ENCODE assay signal across 20 cellular contexts in the genomic region with DNA sequence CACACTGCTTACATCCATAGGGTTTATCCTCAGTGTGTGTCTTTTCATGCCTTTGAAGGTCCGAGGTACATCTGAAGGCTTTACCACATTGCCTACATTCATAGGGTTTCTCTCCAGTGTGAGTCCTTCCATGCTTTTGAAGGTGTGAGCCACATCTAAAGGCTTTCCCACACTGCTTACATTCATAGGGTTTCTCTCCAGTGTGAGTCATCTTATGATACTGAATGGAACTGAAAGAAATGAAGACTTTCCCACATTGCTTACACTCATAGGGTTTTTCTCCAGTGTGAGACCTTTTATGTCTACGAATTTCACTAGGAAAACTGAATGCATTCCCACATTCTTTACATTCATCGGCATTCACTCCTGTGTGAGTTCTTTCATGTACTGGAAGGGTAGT. TPM values are rescaled to one million over a fixed set of nuclear protein-coding genes. Genes with fewer than 3 reads are reported as not detected.
DNase-seq lines count a peak whose midpoint lies in the region; ATAC-seq, FAIRE-seq and TF ChIP-seq lines count a peak whose summit lies in the region.
"Had no signal": no experiment of that assay in that cellular context is flagged by ENCODE, and none has a peak within 500 bp of the region (broad histone marks: within the 10 kb centered on the region; RNA-seq: fewer than 3 reads in every experiment).

No MANE protein-coding gene starts in this region.

- no peak overlapping the region for H2BK20ac ChIP-seq in H1 (ENCODE audit: low read length)

- H3K4ac ChIP-seq in H1 (replicated peaks; ENCODE audit: insufficient read length, low read depth, low read length) = no peak overlapping the region

- no peak for ATAC-seq in SK-N-SH treated with all-trans-retinoic acid at 6 μM for 48 hours
- ATAC-seq: Right ventricle myocardium inferior had no signal

- BruUV-seq in PC-9 (replicated peaks; lab: Mats Ljungman, UMichigan) = no TSS peak

- FAIRE-seq in H1 (lab: Jason Lieb, UNC) = no peak

- no peak for TF ChIP-seq RAD21 in SK-N-SH (IDR thresholded peaks at IDR 0.05; ENCODE audit: low read length)
- TF ChIP-seq RAD21 in H1 (IDR thresholded peaks at IDR 0.05 in 1 of 2, conservative IDR thresholded peaks at IDR 0.05 in 1 of 2; ENCODE audit: low read depth in 2 of 2, low read length in 2 of 2) = no peak

- DNase-seq in SK-N-SH = no peak
- DNase-seq in PC-9 = no peak
- DNase-seq in H1 (ENCODE audit: low read depth in 1 of 2, low spot score in 2 of 2) = no peak
- no peak for DNase-seq in progenitor cell of endocrine pancreas (ENCODE audit: low spot score, unreplicated experiment)
- no peak for DNase-seq in esophagus squamous epithelium (lab: John Stamatoyannopoulos, UW)
- no peak for DNase-seq in activated CD4-positive, alpha-beta T cell treated with anti-CD3 and anti-CD28 coated beads for 48 hours
- no peak for DNase-seq in ACHN
- DNase-seq: 8988T; Caco-2; DMS79 treated with DMSO at 0.1 percent for 48 hours; NCI-H1092; NCI-H2107; NCI-H345; NCI-H526 treated with DMSO at 0.1 percent for 48 hours; NK-92 treated with Interleukin-12 subunit alpha and Interleukin-12 subunit beta, amount 100 ng/mL, for 24 hours had no signal

- H2BK5ac ChIP-seq in H1 (ENCODE audit: low read depth, low read length) = no peak overlapping the region

- no peak overlapping the region for H3K27ac ChIP-seq in SK-N-SH (ENCODE audit: low read depth in 2 of 2, low read length in 1 of 2)
- H3K27ac ChIP-seq in PC-9 = no peak overlapping the region
- no peak overlapping the region for H3K27ac ChIP-seq in H1 (ENCODE audit: low read depth, low read length)
- no peak overlapping the region for H3K27ac ChIP-seq in esophagus squamous epithelium
- H3K27ac ChIP-seq: C4-2B had no signal

- peaks cover 49% of the 10 kb centered on the region for H3K9me3 Mint-ChIP-seq in progenitor cell of endocrine pancreas (ENCODE audit: low read depth)

- H2AFZ ChIP-seq in SK-N-SH (ENCODE audit: low read depth) (no peak overlapping the region), PC-9 (no peak overlapping the region), H1 (ENCODE audit: low read length) (no peak overlapping the region)

- in situ Hi-C loops in ACHN (cut with HindIII; ENCODE audit: low pct_ligation_motif_present, low pct_unique_long_range_greater_than_20kb, low sequenced_read_pairs) = no loop called here

- H4K20me1 ChIP-seq in SK-N-SH (ENCODE audit: insufficient read depth) (no peaks in the 10 kb centered on the region), PC-9 (ENCODE audit: insufficient read depth) (no peaks in the 10 kb centered on the region), H1 (replicated peaks in 1 of 2; ENCODE audit: control insufficient read depth in 1 of 2, insufficient read depth in 2 of 2, low read length in 2 of 2) (peaks cover 0 to 2% of the 10 kb centered on the region in 2 experiments)

- H3K9me3 ChIP-seq in SK-N-SH = peaks cover 22% of the 10 kb centered on the region
- H3K9me3 ChIP-seq in PC-9 (ENCODE audit: insufficient read depth, low read depth) = peaks cover 64% of the 10 kb centered on the region
- peaks cover 52 to 56% of the 10 kb centered on the region in 2 experiments for H3K9me3 ChIP-seq in H1 (ENCODE audit: insufficient read depth in 2 of 2, low read depth in 1 of 2, low read length in 1 of 2)
- H3K9me3 ChIP-seq in esophagus squamous epithelium = peaks cover 0 to 82% (median 46%) of the 10 kb centered on the region in 3 donors

- no peak overlapping the region for H3K14ac ChIP-seq in H1 (ENCODE audit: insufficient read length)

- H3K79me2 ChIP-seq in SK-N-SH (ENCODE audit: insufficient read depth) = peaks cover 22% of the 10 kb centered on the region
- no peaks in the 10 kb centered on the region for H3K79me2 ChIP-seq in PC-9 (ENCODE audit: low read depth)
- peaks cover 0 to 14% of the 10 kb centered on the region in 2 experiments; a peak in 1 of 4 replicates for H3K79me2 ChIP-seq in H1 (ENCODE audit: control insufficient read depth in 1 of 2, insufficient read depth in 2 of 2, low read length in 2 of 2)

- no peak overlapping the region for H2BK12ac ChIP-seq in H1 (ENCODE audit: low read depth, low read length)

- no peak overlapping the region; a peak in 1 of 4 replicates for H3K4me3 ChIP-seq in SK-N-SH (ENCODE audit: low read depth in 2 of 2, low read length in 1 of 2)
- H3K4me3 ChIP-seq in PC-9 = 0 out of 2 replicates have a peak overlapping the region, but pooled peaks have one; percentile 8
- peak overlapping the region in 1 of 4 experiments; percentile 15; a peak in 1 of 8 replicates for H3K4me3 ChIP-seq in H1 (ENCODE audit: extremely low read depth in 1 of 4, insufficient read depth in 2 of 4, low read depth in 3 of 4, low read length in 4 of 4)
- H3K4me3 ChIP-seq in esophagus squamous epithelium = peak overlapping the region in 1 of 4 donors; percentile 28
- H3K4me3 ChIP-seq: HAP-1 had no signal

- TF ChIP-seq EP300 in SK-N-SH (IDR thresholded peaks at IDR 0.05; ENCODE audit: borderline replicate concordance in 1 of 2, low read depth in 1 of 2, low read length in 1 of 2) (no peak), H1 (IDR thresholded peaks at IDR 0.05; ENCODE audit: borderline replicate concordance in 1 of 2, low read depth in 2 of 2, low read length in 2 of 2) (no peak)

- 89% methylated on average over 3 of the region's 3 CpGs for WGBS in SK-N-SH (ENCODE audit: low lambda C conversion rate)
- WGBS in H1 (ENCODE audit: extremely low coverage in 1 of 2, insufficient coverage in 1 of 2, insufficient read length in 1 of 2, insufficient replicate concordance in 2 of 2, low coverage in 1 of 2, low lambda C conversion rate in 2 of 2, missing lambda C conversion rate in 1 of 2), 2 experiments = 91% methylated on average over 3 of the region's 3 CpGs; no CpG with 5 or more reads in 1 of the 2 experiments
- WGBS in esophagus squamous epithelium, 2 donors = 86 to 94% methylated on average over 3 of the region's 3 CpGs

- intact Hi-C loops in PC-9 (cut with micrococcal nuclease; ENCODE audit: unreplicated experiment) = no loop called here
- intact Hi-C loops in esophagus squamous epithelium (cut with DNase I) = no loop called here

- no peak overlapping the region for H3K18ac ChIP-seq in H1 (ENCODE audit: extremely low read depth, low read length)

- H3K9ac ChIP-seq in SK-N-SH (no peak overlapping the region), H1 (replicated peaks in 1 of 4; ENCODE audit: extremely low read depth in 1 of 4, low read depth in 3 of 4, low read length in 3 of 4) (no peak overlapping the region)

- no peaks in the 10 kb centered on the region for H3K9me2 ChIP-seq in SK-N-SH
- no peaks in the 10 kb centered on the region for H3K9me2 ChIP-seq in PC-9 (ENCODE audit: insufficient read depth)

- no peaks in the 10 kb centered on the region for H3K4me1 Mint-ChIP-seq in progenitor cell of endocrine pancreas (ENCODE audit: low read depth)

- no peaks in the 10 kb centered on the region; the same call in 1 of the 2 replicates for H3K23me2 ChIP-seq in H1 (ENCODE audit: low read depth, low read length)

- POLR2A ChIA-PET in SK-N-SH (lab: Yijun Ruan, JAX) (no interaction called here), PC-9 (lab: Charles Lee; ENCODE audit: unreplicated experiment) (no interaction called here), H1 (lab: Charles Lee; ENCODE audit: partially characterized antibody) (no interaction called here)

- peaks cover 2% of the 10 kb centered on the region; the same call in 1 of the 2 replicates for H3K79me1 ChIP-seq in H1 (ENCODE audit: low read depth, low read length)

- H2AK5ac ChIP-seq in H1 (ENCODE audit: low read depth, low read length) = no peak overlapping the region

- H3K27me3 ChIP-seq in SK-N-SH (ENCODE audit: insufficient read depth) (no peaks in the 10 kb centered on the region), PC-9 (ENCODE audit: insufficient read depth, low read depth) (no peaks in the 10 kb centered on the region), H1 (replicated peaks in 1 of 4; ENCODE audit: control insufficient read depth in 3 of 4, extremely low read depth in 1 of 4, insufficient read depth in 3 of 4, low read length in 3 of 4) (no peaks in the 10 kb centered on the region), esophagus squamous epithelium (no peaks in the 10 kb centered on the region)

- TF ChIP-seq POLR2A in H1 (IDR thresholded peaks at IDR 0.05; ENCODE audit: control extremely low read depth in 1 of 2, low read depth in 2 of 2, low read length in 2 of 2) (no peak), esophagus squamous epithelium (IDR thresholded peaks at IDR 0.05) (no peak)

- H3K36me3 ChIP-seq in SK-N-SH (replicated peaks in 1 of 2; ENCODE audit: control insufficient read depth in 1 of 2, insufficient read depth in 2 of 2, low read length in 1 of 2) = peaks cover 28 to 77% of the 10 kb centered on the region in 2 experiments
- peaks cover 55% of the 10 kb centered on the region for H3K36me3 ChIP-seq in PC-9 (ENCODE audit: low read depth)
- peaks cover 16 to 72% (median 45%) of the 10 kb centered on the region in 4 experiments for H3K36me3 ChIP-seq in H1 (ENCODE audit: control insufficient read depth in 2 of 4, insufficient read depth in 4 of 4, low read length in 3 of 4)
- H3K36me3 ChIP-seq in esophagus squamous epithelium = peaks cover 30 to 58% (median 33%) of the 10 kb centered on the region in 3 donors

- no peak overlapping the region for H3K56ac ChIP-seq in H1 (replicated peaks; ENCODE audit: insufficient read length, low read depth, low read length)

- peaks cover 75% of the 10 kb centered on the region for H3K36me3 Mint-ChIP-seq in progenitor cell of endocrine pancreas (ENCODE audit: insufficient read depth)

- H4K5ac ChIP-seq in H1 (ENCODE audit: insufficient read length, low read depth, low read length) = no peak overlapping the region

- H2BK120ac ChIP-seq in H1 (replicated peaks; ENCODE audit: low read depth, low read length) = no peak overlapping the region

- no peak for TF ChIP-seq CTCF in SK-N-SH (IDR thresholded peaks at IDR 0.05)
- no peak for TF ChIP-seq CTCF in PC-9 (conservative IDR thresholded peaks at IDR 0.05)
- no peak for TF ChIP-seq CTCF in H1 (IDR thresholded peaks at IDR 0.05; ENCODE audit: control extremely low read depth in 1 of 3, insufficient read depth in 1 of 3, low read depth in 1 of 3, low read length in 3 of 3)
- TF ChIP-seq CTCF in progenitor cell of endocrine pancreas (IDR thresholded peaks at IDR 0.05; ENCODE audit: unreplicated experiment) = no peak
- no peak for TF ChIP-seq CTCF in esophagus squamous epithelium (IDR thresholded peaks at IDR 0.05)

- H3K4me2 ChIP-seq in SK-N-SH (no peak overlapping the region), PC-9 (no peak overlapping the region), H1 (ENCODE audit: insufficient read depth in 1 of 2, low read depth in 2 of 2, low read length in 2 of 2) (no peak overlapping the region)

- no peak overlapping the region for H4K91ac ChIP-seq in H1 (replicated peaks; ENCODE audit: insufficient read length, low read length)

- no peaks in the 10 kb centered on the region for H3K27me3 Mint-ChIP-seq in progenitor cell of endocrine pancreas
- H3K27me3 Mint-ChIP-seq: IgD-negative memory B cell had no signal

- H3K4me3 Mint-ChIP-seq in progenitor cell of endocrine pancreas (ENCODE audit: low read depth) = no peak overlapping the region
- H3K4me3 Mint-ChIP-seq: IgD-negative memory B cell had no signal

- H4K8ac ChIP-seq in H1 (ENCODE audit: extremely low read depth, insufficient read depth, low read length) = no peak overlapping the region

- no peak overlapping the region for H2BK15ac ChIP-seq in H1 (ENCODE audit: low read length)

- CTCF ChIA-PET in SK-N-SH (lab: Yijun Ruan, JAX) = interaction anchor here (0.8 to 1.2 kb wide), 3 partner anchors 11 to 74 kb away, joined by 3 to 5 read pairs (median 3); no protein-coding TSS in a partner anchor
- CTCF ChIA-PET in PC-9 (lab: Charles Lee) = no interaction called here
- CTCF ChIA-PET in H1 (lab: Charles Lee; ENCODE audit: partially characterized antibody) = interaction anchor here (1.0 kb wide), 2 partner anchors 71 to 253 kb away, joined by 3 read pairs; no protein-coding TSS in a partner anchor

- H3F3A ChIP-seq in SK-N-SH (replicated peaks; ENCODE audit: insufficient read depth) (peaks cover 3% of the 10 kb centered on the region), PC-9 (ENCODE audit: insufficient read depth, low read depth) (no peaks in the 10 kb centered on the region)

- no peaks in the 10 kb centered on the region for H3K4me1 ChIP-seq in SK-N-SH (ENCODE audit: control insufficient read depth in 1 of 2, insufficient read depth in 2 of 2, low read depth in 1 of 2, low read length in 1 of 2)
- H3K4me1 ChIP-seq in PC-9 (replicated peaks; ENCODE audit: insufficient read depth) = no peaks in the 10 kb centered on the region
- no peaks in the 10 kb centered on the region for H3K4me1 ChIP-seq in H1 (replicated peaks in 1 of 4; ENCODE audit: control insufficient read depth in 3 of 4, insufficient read depth in 4 of 4, low read length in 3 of 4)
- peaks cover 0 to 4% (median 0%) of the 10 kb centered on the region in 3 donors for H3K4me1 ChIP-seq in esophagus squamous epithelium
- H3K4me1 ChIP-seq: Caco-2, HAP-1 had no signal

- peak overlapping the region; percentile 16 for H3K27ac Mint-ChIP-seq in progenitor cell of endocrine pancreas
- H3K27ac Mint-ChIP-seq: IgD-negative memory B cell had no signal

- no peak overlapping the region for H3K23ac ChIP-seq in H1 (ENCODE audit: insufficient read length)

RNA-seq across cellular contexts. Expression of a gene that starts 7.1 kb away (rescaled TPM):
- polyA plus RNA-seq in SK-N-SH (2012; rRNA removed) (1.8 and 1.9 TPM in 2 replicates), H1 (2011; rRNA removed) (0.75 and 1.6 TPM in 2 replicates)
- polyA plus RNA-seq in SK-N-SH (2012; cell fraction: cytosol; rRNA removed) = 1.9 and 2.6 TPM in 2 replicates
- polyA plus RNA-seq in SK-N-SH (2012; cell fraction: nucleus; rRNA removed) = 2.3 and 3.4 TPM in 2 replicates
- total RNA-seq in PC-9 (2021) (2.9 and 8.6 TPM in 2 replicates), progenitor cell of endocrine pancreas (9.9 and 12.1 TPM in 2 replicates), esophagus squamous epithelium (1 to 10 TPM; 2.6 to 5.2 (median 3.8) TPM)
- total RNA-seq in H1 (2021; fragmentation: NEBNext Ultra II Directional; extraction: Animal tissue kit (Norgen Biotek cat#: 25700)) = 7.4 and 9.0 TPM in 2 replicates
- polyA plus RNA-seq in H1 (2011; cell fraction: cytosol; rRNA removed) = 2.0 TPM
- 2.7 TPM for polyA plus RNA-seq in H1 (2011; cell fraction: nucleus; rRNA removed)
- 5.4 to 7.6 TPM (median 6.3 TPM) in 4 replicates for polyA plus RNA-seq in H1 (2012, experiment 1 of 2)
- 1.1 TPM for polyA plus RNA-seq in H1 (2012, experiment 2 of 2)
- 4.7 TPM for polyA plus RNA-seq in H1 (2013, experiment 1 of 2)
- 5.3 TPM for polyA plus RNA-seq in H1 (2013, experiment 2 of 2)
- 5.7 and 8.0 TPM in 2 replicates for polyA minus RNA-seq in H1 (2011; rRNA and poly(A)+ RNA removed)
- 6.0 TPM for polyA minus RNA-seq in H1 (2011; cell fraction: cytosol; rRNA and poly(A)+ RNA removed)
- 15.9 TPM for polyA minus RNA-seq in H1 (2011; cell fraction: nucleus; rRNA and poly(A)+ RNA removed)

RNA-seq across cellular contexts. Expression of a gene that starts 23.5 kb away (rescaled TPM):
- polyA plus RNA-seq in SK-N-SH (2012; rRNA removed) (1.9 and 2.3 TPM in 2 replicates), H1 (2011; rRNA removed) (2.3 and 2.5 TPM in 2 replicates)
- 1.5 and 1.7 TPM in 2 replicates for polyA plus RNA-seq in SK-N-SH (2012; cell fraction: cytosol; rRNA removed)
- 3.3 and 3.7 TPM in 2 replicates for polyA plus RNA-seq in SK-N-SH (2012; cell fraction: nucleus; rRNA removed)
- total RNA-seq in PC-9 (2021) (5.7 and 6.4 TPM in 2 replicates), progenitor cell of endocrine pancreas (28.0 and 29.7 TPM in 2 replicates), esophagus squamous epithelium (1 to 10 TPM; 2.0 to 6.7 (median 5.0) TPM)
- total RNA-seq in H1 (2021; fragmentation: NEBNext Ultra II Directional; extraction: Animal tissue kit (Norgen Biotek cat#: 25700)) = 23.3 and 26.8 TPM in 2 replicates
- polyA plus RNA-seq in H1 (2011; cell fraction: cytosol; rRNA removed) = 4.6 TPM
- 6.3 TPM for polyA plus RNA-seq in H1 (2011; cell fraction: nucleus; rRNA removed)
- polyA plus RNA-seq in H1 (2012, experiment 1 of 2) = 6.2 to 9.2 TPM (median 7.3 TPM) in 4 replicates
- 1.3 TPM for polyA plus RNA-seq in H1 (2012, experiment 2 of 2)
- polyA plus RNA-seq in H1 (2013, experiment 1 of 2) = 14.4 TPM
- 12.0 TPM for polyA plus RNA-seq in H1 (2013, experiment 2 of 2)
- 36.2 and 45.3 TPM in 2 replicates for polyA minus RNA-seq in H1 (2011; rRNA and poly(A)+ RNA removed)
- 23.6 TPM for polyA minus RNA-seq in H1 (2011; cell fraction: cytosol; rRNA and poly(A)+ RNA removed)
- polyA minus RNA-seq in H1 (2011; cell fraction: nucleus; rRNA and poly(A)+ RNA removed) = 51.8 TPM
- total RNA-seq: Caco-2 had no signal

RNA-seq across cellular contexts. Expression of a gene that starts 29.8 kb away (rescaled TPM):
- polyA plus RNA-seq in SK-N-SH (2012; rRNA removed) (1.7 and 2.2 TPM in 2 replicates), H1 (2011; rRNA removed) (0.85 and 1.6 TPM in 2 replicates)
- 2.3 and 2.8 TPM in 2 replicates for polyA plus RNA-seq in SK-N-SH (2012; cell fraction: cytosol; rRNA removed)
- 1.5 and 2.9 TPM in 2 replicates for polyA plus RNA-seq in SK-N-SH (2012; cell fraction: nucleus; rRNA removed)
- total RNA-seq in PC-9 (2021) (5.3 and 6.2 TPM in 2 replicates), progenitor cell of endocrine pancreas (15.3 and 15.6 TPM in 2 replicates), esophagus squamous epithelium (10 to 100 TPM in 1 of 4 donors, 1 to 10 TPM in 3; 1.6 to 10.9 (median 5.0) TPM)
- total RNA-seq in H1 (2021; fragmentation: NEBNext Ultra II Directional; extraction: Animal tissue kit (Norgen Biotek cat#: 25700)) = 6.9 and 9.9 TPM in 2 replicates
- polyA plus RNA-seq in H1 (2011; cell fraction: cytosol; rRNA removed) = 2.7 TPM
- polyA plus RNA-seq in H1 (2011; cell fraction: nucleus; rRNA removed) = 1.1 TPM
- polyA plus RNA-seq in H1 (2012, experiment 1 of 2) = 2.0 to 5.3 TPM (median 3.1 TPM) in 4 replicates
- 0.29 TPM for polyA plus RNA-seq in H1 (2012, experiment 2 of 2)
- 3.6 TPM for polyA plus RNA-seq in H1 (2013, experiment 1 of 2)
- polyA plus RNA-seq in H1 (2013, experiment 2 of 2) = 4.1 TPM
- polyA minus RNA-seq in H1 (2011; rRNA and poly(A)+ RNA removed) = 3.3 and 6.2 TPM in 2 replicates
- polyA minus RNA-seq in H1 (2011; cell fraction: cytosol; rRNA and poly(A)+ RNA removed) = 4.5 TPM
- 5.4 TPM for polyA minus RNA-seq in H1 (2011; cell fraction: nucleus; rRNA and poly(A)+ RNA removed)
